24 cellular contexts compared by ENCODE assay signal in the genomic region with DNA sequence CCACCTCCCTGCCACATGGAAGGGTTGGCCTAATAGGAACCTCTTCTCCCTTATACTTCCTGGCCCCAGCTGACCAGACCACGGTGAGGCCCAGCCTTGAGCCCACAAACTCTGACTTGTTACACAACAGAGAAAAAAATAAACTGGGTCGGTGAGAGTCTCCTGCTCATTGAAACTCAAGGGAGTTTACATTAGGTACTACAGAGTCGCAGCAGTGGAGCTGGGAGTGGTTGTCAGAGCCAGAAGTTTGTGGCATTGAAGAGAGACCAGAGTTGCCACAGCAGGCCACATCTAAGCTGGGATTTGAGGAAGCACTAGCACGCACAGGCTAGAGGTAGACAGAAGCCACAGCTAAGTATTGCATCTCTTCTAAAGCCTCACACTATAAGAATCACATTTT.
A peak's percentile ranks its signal among the peaks of the same experiment; 100 is the strongest.
DNase-seq lines count a peak whose midpoint lies in the region; ATAC-seq, FAIRE-seq and TF ChIP-seq lines count a peak whose summit lies in the region.
"Had no signal": no experiment of that assay in that cellular context is flagged by ENCODE, and none has a peak within 500 bp of the region (broad histone marks: within the 10 kb centered on the region; RNA-seq: fewer than 3 reads in every experiment).

No MANE protein-coding gene starts in this region.

- TF ChIP-seq POLR2A in GM12878 (IDR thresholded peaks at IDR 0.05; ENCODE audit: low read depth, low read length): no peak

- POLR2A ChIA-PET in GM12878 (lab: Charles Lee): no interaction called here

- in situ Hi-C loops in GM12878 (cut with MboI): no loop called here

- BruUV-seq in GM12878 (replicated peaks; lab: Mats Ljungman, UMichigan): no TSS peak

- H3K4me3 ChIP-seq in GM12878: no peak overlapping the region
- no peak overlapping the region for H3K4me3 ChIP-seq in smooth muscle cell
- H3K4me3 ChIP-seq in left ventricle myocardium inferior: no peak overlapping the region
- H3K4me3 ChIP-seq: adrenal gland, MG63, SK-N-MC, upper lobe of left lung had no signal

- H3K27ac ChIP-seq in GM12878 (ENCODE audit: control insufficient read depth, insufficient read depth) (no peak overlapping the region), smooth muscle cell (ENCODE audit: low read depth) (peak overlapping the region; percentile 22), left ventricle myocardium inferior (replicated peaks) (no peak overlapping the region)
- H3K27ac ChIP-seq: adrenal gland, SK-N-MC, upper lobe of left lung had no signal

- no peak; the same call in 2 of the 3 replicates for ATAC-seq in GM12878
- ATAC-seq: stimulated activated naive B cell treated with anti-CD40 and anti-IgM and Interleukin-4, amounts not matched to agents 10 μg/mL and 1 μg/mL and 100 μg/mL, for 72 hours had no signal

- SMC1A ChIA-PET in GM12878 (lab: Charles Lee; ENCODE audit: uncharacterized antibody, unreplicated experiment): interaction anchor here (0.5 to 1.1 kb wide), 3 partner anchors 260 to 339 kb away, joined by 3 to 4 read pairs (median 3); no protein-coding TSS in a partner anchor

- TF ChIP-seq CTCF in GM12878 (IDR thresholded peaks at IDR 0.05 in 2 of 3, conservative IDR thresholded peaks at IDR 0.05 in 1 of 3; ENCODE audit: control insufficient read depth in 2 of 3, extremely low read depth in 1 of 3, insufficient read depth in 1 of 3, low read depth in 3 of 3, low read length in 3 of 3) (no peak), smooth muscle cell (IDR thresholded peaks at IDR 0.05; ENCODE audit: borderline replicate concordance, insufficient read depth, poor library complexity, severe bottlenecking) (no peak), left ventricle myocardium inferior (IDR thresholded peaks at IDR 0.05; ENCODE audit: borderline replicate concordance) (no peak)

- no peak for TF ChIP-seq RAD21 in GM12878 (IDR thresholded peaks at IDR 0.05; ENCODE audit: insufficient read depth, low read depth, low read length)

- CTCF ChIA-PET in GM12878 (lab: Yijun Ruan, JAX): interaction anchor here (1.5 kb wide), 1 partner anchor 263 kb away, joined by 3 read pairs; no protein-coding TSS in a partner anchor

- DNase-seq in activated CD4-positive, alpha-beta T cell treated with anti-CD3 and anti-CD28 coated beads, Interleukin-2, amount 10 ng/mL, durations not matched to agents 24 days and 14 days: peak; percentile 65
- DNase-seq in activated CD4-positive, alpha-beta T cell treated with anti-CD3 and anti-CD28 coated beads for 1 hour: no peak
- peak; percentile 40 to 70 for DNase-seq in NOMO-1 (lab: John Stamatoyannopoulos, UW; ENCODE audit: unreplicated experiment in 2 of 2)
- no peak for DNase-seq in GM12878 (ENCODE audit: low read depth, low spot score)
- no peak for DNase-seq in smooth muscle cell (lab: John Stamatoyannopoulos, UW; ENCODE audit: unreplicated experiment)
- DNase-seq in left ventricle myocardium inferior: no peak
- DNase-seq in effector CD8-positive, alpha-beta T cell (lab: John Stamatoyannopoulos, UW): no peak
- DNase-seq in LoVo (ENCODE audit: low spot score): no peak
- DNase-seq: activated CD4-positive, alpha-beta memory T cell treated with anti-CD3 and anti-CD28 coated beads for 36 hours; activated T-cell treated with anti-CD3 and anti-CD28 coated beads, Interleukin-2, amount 50 U/mL, for 72 hours; adrenal gland; C1 segment of cervical spinal cord; central memory CD4-positive, alpha-beta T cell; effector memory CD4-positive, alpha-beta T cell; HCEC 1CT; MG63; NCI-H2029 treated with DMSO at 0.1 percent for 48 hours; retina; stimulated activated CD4-positive, alpha-beta T cell treated with anti-CD3 and anti-CD28 coated beads, Interleukin-15, amount 100 ng/mL, for 24 hours; stimulated activated naive B cell treated with anti-CD40 and anti-IgM and Interleukin-4, amounts not matched to agents 10 μg/mL and 1 μg/mL and 100 μg/mL, for 72 hours; upper lobe of left lung had no signal

- WGBS in GM12878 (ENCODE audit: insufficient coverage, insufficient replicate concordance, low lambda C conversion rate, missing lambda C conversion rate): 4% methylated on average over 4 of the region's 4 CpGs
- WGBS in smooth muscle cell (ENCODE audit: low lambda C conversion rate): 28% methylated on average over 4 of the region's 4 CpGs

- FAIRE-seq in GM12878 (lab: Jason Lieb, UNC): no peak
- FAIRE-seq: islet of Langerhans, TTC549 had no signal

- H3K27ac Mint-ChIP-seq in activated CD4-positive, alpha-beta T cell treated with anti-CD3 and anti-CD28 coated beads, Interleukin-2, amount 10 ng/mL, durations not matched to agents 24 days and 14 days: no peak overlapping the region
- H3K27ac Mint-ChIP-seq: activated CD4-positive, alpha-beta memory T cell treated with anti-CD3 and anti-CD28 coated beads for 36 hours; activated T-cell treated with anti-CD3 and anti-CD28 coated beads, Interleukin-2, amount 50 U/mL, for 72 hours; stimulated activated naive B cell treated with anti-CD40 and anti-IgM and Interleukin-4, amounts not matched to agents 10 μg/mL and 1 μg/mL and 100 μg/mL, for 72 hours had no signal

- no peaks in the 10 kb centered on the region for H3K9me3 Mint-ChIP-seq in activated CD4-positive, alpha-beta T cell treated with anti-CD3 and anti-CD28 coated beads, Interleukin-2, amount 10 ng/mL, durations not matched to agents 24 days and 14 days
- H3K9me3 Mint-ChIP-seq: activated CD4-positive, alpha-beta memory T cell treated with anti-CD3 and anti-CD28 coated beads for 36 hours; activated T-cell treated with anti-CD3 and anti-CD28 coated beads, Interleukin-2, amount 50 U/mL, for 72 hours; stimulated activated naive B cell treated with anti-CD40 and anti-IgM and Interleukin-4, amounts not matched to agents 10 μg/mL and 1 μg/mL and 100 μg/mL, for 72 hours had no signal

- no peaks in the 10 kb centered on the region for H3K79me2 ChIP-seq in GM12878 (ENCODE audit: control insufficient read depth, insufficient read depth, low read length)
- no peaks in the 10 kb centered on the region for H3K79me2 ChIP-seq in smooth muscle cell (ENCODE audit: low read depth)

- H3K9me3 ChIP-seq in GM12878 (replicated peaks; ENCODE audit: control insufficient read depth, insufficient read depth, low read length): no peaks in the 10 kb centered on the region
- H3K9me3 ChIP-seq in smooth muscle cell (replicated peaks; ENCODE audit: low read depth): no peaks in the 10 kb centered on the region
- H3K9me3 ChIP-seq in left ventricle myocardium inferior (replicated peaks): no peaks in the 10 kb centered on the region
- H3K9me3 ChIP-seq: adrenal gland, MG63, upper lobe of left lung had no signal

- no peaks in the 10 kb centered on the region for H4K20me1 ChIP-seq in GM12878 (ENCODE audit: control insufficient read depth, insufficient read depth)
- no peaks in the 10 kb centered on the region for H4K20me1 ChIP-seq in smooth muscle cell (ENCODE audit: low read depth)

- no peak overlapping the region for H3K4me3 Mint-ChIP-seq in activated CD4-positive, alpha-beta T cell treated with anti-CD3 and anti-CD28 coated beads, Interleukin-2, amount 10 ng/mL, durations not matched to agents 24 days and 14 days
- H3K4me3 Mint-ChIP-seq: activated CD4-positive, alpha-beta memory T cell treated with anti-CD3 and anti-CD28 coated beads for 36 hours; activated T-cell treated with anti-CD3 and anti-CD28 coated beads, Interleukin-2, amount 50 U/mL, for 72 hours; stimulated activated naive B cell treated with anti-CD40 and anti-IgM and Interleukin-4, amounts not matched to agents 10 μg/mL and 1 μg/mL and 100 μg/mL, for 72 hours had no signal

- no peak for TF ChIP-seq EP300 in GM12878 (IDR thresholded peaks at IDR 0.05; ENCODE audit: borderline replicate concordance in 1 of 2, control insufficient read depth in 1 of 2, low read depth in 2 of 2, low read length in 2 of 2)

- no peaks in the 10 kb centered on the region for H3K4me1 ChIP-seq in GM12878 (ENCODE audit: control insufficient read depth, insufficient read depth, low read length)
- H3K4me1 ChIP-seq in smooth muscle cell (ENCODE audit: low read depth): peaks cover 5% of the 10 kb centered on the region
- no peaks in the 10 kb centered on the region for H3K4me1 ChIP-seq in left ventricle myocardium inferior
- H3K4me1 ChIP-seq: upper lobe of left lung had no signal

- no peaks in the 10 kb centered on the region for H3K36me3 Mint-ChIP-seq in activated CD4-positive, alpha-beta T cell treated with anti-CD3 and anti-CD28 coated beads, Interleukin-2, amount 10 ng/mL, durations not matched to agents 24 days and 14 days (ENCODE audit: low read depth)
- H3K36me3 Mint-ChIP-seq: activated CD4-positive, alpha-beta memory T cell treated with anti-CD3 and anti-CD28 coated beads for 36 hours; stimulated activated naive B cell treated with anti-CD40 and anti-IgM and Interleukin-4, amounts not matched to agents 10 μg/mL and 1 μg/mL and 100 μg/mL, for 72 hours had no signal

- no peaks in the 10 kb centered on the region for H3K27me3 ChIP-seq in GM12878 (replicated peaks in 1 of 2; ENCODE audit: control insufficient read depth in 2 of 2, insufficient read depth in 2 of 2, low read length in 1 of 2)
- H3K27me3 ChIP-seq in smooth muscle cell (ENCODE audit: low read depth): no peaks in the 10 kb centered on the region
- H3K27me3 ChIP-seq in left ventricle myocardium inferior (ENCODE audit: low read depth): no peaks in the 10 kb centered on the region
- H3K27me3 ChIP-seq: adrenal gland, MG63, upper lobe of left lung had no signal

- H3K4me1 Mint-ChIP-seq in activated CD4-positive, alpha-beta T cell treated with anti-CD3 and anti-CD28 coated beads, Interleukin-2, amount 10 ng/mL, durations not matched to agents 24 days and 14 days: peaks cover 8% of the 10 kb centered on the region
- H3K4me1 Mint-ChIP-seq: stimulated activated naive B cell treated with anti-CD40 and anti-IgM and Interleukin-4, amounts not matched to agents 10 μg/mL and 1 μg/mL and 100 μg/mL, for 72 hours had no signal

- H3K9ac ChIP-seq in GM12878 (ENCODE audit: control insufficient read depth, insufficient read depth, low read length): no peak overlapping the region
- H3K9ac ChIP-seq in smooth muscle cell (ENCODE audit: low read depth): no peak overlapping the region

- intact Hi-C loops in activated CD4-positive, alpha-beta T cell treated with anti-CD3 and anti-CD28 coated beads, Interleukin-2, amount 10 ng/mL, durations not matched to agents 24 days and 14 days (cut with micrococcal nuclease): no loop called here
- intact Hi-C loops in GM12878 (cut with micrococcal nuclease; ENCODE audit: unreplicated experiment) (no loop called here), left ventricle myocardium inferior (cut with micrococcal nuclease) (no loop called here)

- H3F3A ChIP-seq in smooth muscle cell (ENCODE audit: low read depth): peaks cover 11% of the 10 kb centered on the region

- H3K27me3 Mint-ChIP-seq in activated CD4-positive, alpha-beta T cell treated with anti-CD3 and anti-CD28 coated beads, Interleukin-2, amount 10 ng/mL, durations not matched to agents 24 days and 14 days: no peaks in the 10 kb centered on the region
- H3K27me3 Mint-ChIP-seq: activated CD4-positive, alpha-beta memory T cell treated with anti-CD3 and anti-CD28 coated beads for 36 hours; stimulated activated naive B cell treated with anti-CD40 and anti-IgM and Interleukin-4, amounts not matched to agents 10 μg/mL and 1 μg/mL and 100 μg/mL, for 72 hours had no signal

- H3K4me2 ChIP-seq in GM12878 (ENCODE audit: control insufficient read depth, insufficient read depth): no peak overlapping the region
- peak overlapping the region; percentile 15 for H3K4me2 ChIP-seq in smooth muscle cell

- no peak overlapping the region for H2AFZ ChIP-seq in GM12878 (ENCODE audit: control insufficient read depth, low read depth, low read length)
- H2AFZ ChIP-seq in smooth muscle cell (ENCODE audit: low read depth): peak overlapping the region; percentile 3

- RAD21 ChIA-PET in GM12878 (lab: Charles Lee; ENCODE audit: unreplicated experiment): no interaction called here

- H3K36me3 ChIP-seq in GM12878 (ENCODE audit: control insufficient read depth in 2 of 2, insufficient read depth in 2 of 2, low read length in 1 of 2) (no peaks in the 10 kb centered on the region), smooth muscle cell (ENCODE audit: low read depth) (no peaks in the 10 kb centered on the region), left ventricle myocardium inferior (no peaks in the 10 kb centered on the region)
- H3K36me3 ChIP-seq: adrenal gland, MG63, upper lobe of left lung had no signal

Comparison
In these comparisons a context has a peak if more than half of its experiments do, and no peak if none do; other contexts are left out.
1. DNase-seq: peak in activated CD4-positive, alpha-beta T cell treated with anti-CD3 and anti-CD28 coated beads, Interleukin-2, amount 10 ng/mL, durations not matched to agents 24 days and 14 days (single experiment) and NOMO-1 (2 of 2); none in activated CD4-positive, alpha-beta T cell treated with anti-CD3 and anti-CD28 coated beads for 1 hour (single experiment), GM12878 (single experiment), smooth muscle cell (single experiment), left ventricle myocardium inferior (single experiment), effector CD8-positive, alpha-beta T cell (single experiment) and LoVo (single experiment).